In the genomic region with DNA sequence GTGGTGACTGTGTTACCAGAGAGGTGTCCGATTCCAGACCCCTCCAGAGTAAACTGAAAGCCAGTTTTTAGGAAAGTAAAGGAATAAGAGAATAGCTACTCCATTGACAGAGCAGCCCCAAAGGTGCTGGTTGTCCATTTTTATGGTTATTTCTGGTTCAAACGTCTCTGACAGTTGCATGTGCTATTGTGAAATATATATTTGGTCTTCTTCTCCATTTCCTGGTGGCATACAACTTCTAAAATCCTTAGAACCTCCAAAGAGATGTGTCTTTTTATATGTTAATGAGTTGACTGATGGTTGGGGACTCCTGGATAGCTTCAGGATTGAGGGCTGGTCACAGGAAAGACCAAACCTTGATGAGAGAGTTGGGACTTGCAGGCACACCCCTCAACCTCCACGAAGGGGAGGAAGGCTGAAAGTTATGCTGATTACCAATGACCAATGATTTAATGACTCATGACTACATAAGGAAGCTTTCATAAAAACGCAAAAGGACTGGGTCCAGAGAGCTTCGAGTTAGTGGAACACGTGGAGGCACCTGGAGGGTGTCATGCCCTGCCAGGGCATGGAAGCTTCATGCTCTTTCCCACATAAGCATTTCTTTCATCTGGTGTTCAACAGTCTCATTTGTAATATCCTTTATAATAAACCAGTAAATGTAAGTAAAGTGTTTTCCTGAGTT, we compare ENCODE assay signal across 11 cellular contexts.
A peak's percentile ranks its signal among the peaks of the same experiment; 100 is the strongest.
DNase-seq lines count a peak whose midpoint lies in the region; ATAC-seq and TF ChIP-seq lines count a peak whose summit lies in the region.
"Had no signal": no experiment of that assay in that cellular context is flagged by ENCODE, and none has a peak within 500 bp of the region (broad histone marks: within the 10 kb centered on the region; RNA-seq: fewer than 3 reads in every experiment).

No MANE protein-coding gene starts in this region.

- H3K23ac ChIP-seq in IMR-90 (ENCODE audit: low read depth, low read length): peak overlapping the region; percentile 63; the same call in 1 of the 2 replicates

- no peak overlapping the region for H2BK5ac ChIP-seq in IMR-90 (ENCODE audit: low read depth, low read length, poor library complexity, severe bottlenecking)

- H2AFZ ChIP-seq in IMR-90 (replicated peaks; ENCODE audit: low read length, poor library complexity): peak overlapping the region; percentile 47

- H3K18ac ChIP-seq in IMR-90 (ENCODE audit: low read depth, low read length): no peak overlapping the region

- intact Hi-C loops in IMR-90 (cut with micrococcal nuclease): no loop called here
- intact Hi-C loops in gastrocnemius medialis (cut with DNase I; ENCODE audit: low total_unique reads): no loop called here

- no peaks in the 10 kb centered on the region for H3K9me3 ChIP-seq in IMR-90 (ENCODE audit: control insufficient read depth, insufficient read depth, low read length)
- H3K9me3 ChIP-seq in gastrocnemius medialis: no peaks in the 10 kb centered on the region
- H3K9me3 ChIP-seq: right atrium auricular region had no signal

- H2BK15ac ChIP-seq in IMR-90 (ENCODE audit: low read depth, low read length): no peak overlapping the region

- no peaks in the 10 kb centered on the region for H3K27me3 ChIP-seq in IMR-90 (ENCODE audit: control insufficient read depth, insufficient read depth, low read length)
- peaks cover 8 to 20% (median 9%) of the 10 kb centered on the region in 3 donors for H3K27me3 ChIP-seq in gastrocnemius medialis
- H3K27me3 ChIP-seq: right atrium auricular region had no signal

- TF ChIP-seq CTCF in IMR-90 (conservative IDR thresholded peaks at IDR 0.05; ENCODE audit: low read depth, low read length) (no peak), epithelial cell of esophagus (IDR thresholded peaks at IDR 0.05; ENCODE audit: insufficient read depth, low read depth, low read length, missing control alignments) (no peak), gastrocnemius medialis (IDR thresholded peaks at IDR 0.05 in 4 of 5, conservative IDR thresholded peaks at IDR 0.05 in 1 of 5) (no peak)

- DNase-seq in DMS79 treated with DMSO at 0.1 percent for 48 hours (lab: John Stamatoyannopoulos, UW): peak; percentile 21
- no peak for DNase-seq in DMS79 (lab: John Stamatoyannopoulos, UW)
- DNase-seq in IMR-90: no peak
- peak; percentile 55 for DNase-seq in epithelial cell of esophagus (ENCODE audit: low read depth)
- DNase-seq in renal cortical epithelial cell (ENCODE audit: low read depth): peak; percentile 13
- DNase-seq in gastrocnemius medialis: no peak
- DNase-seq in GDM1 (lab: John Stamatoyannopoulos, UW): no peak
- DNase-seq in NCI-H2196 (lab: John Stamatoyannopoulos, UW; ENCODE audit: unreplicated experiment): no peak

- H3K9me1 ChIP-seq in IMR-90 (ENCODE audit: insufficient read depth, low read length): no peaks in the 10 kb centered on the region

- H3K79me1 ChIP-seq in IMR-90 (ENCODE audit: low read depth in 1 of 2, low read length in 2 of 2): no peaks in the 10 kb centered on the region

- no CpG with 5 or more reads among the region's 6 CpGs for WGBS in IMR-90 (ENCODE audit: extremely low coverage in 2 of 2, insufficient read length in 1 of 2), 2 experiments

- H3K4me1 ChIP-seq in IMR-90 (ENCODE audit: control insufficient read depth, insufficient read depth, low read length) (no peaks in the 10 kb centered on the region), gastrocnemius medialis (no peaks in the 10 kb centered on the region)
- H3K4me1 ChIP-seq: right atrium auricular region had no signal

- no peak overlapping the region for H2AK9ac ChIP-seq in IMR-90 (replicated peaks; ENCODE audit: low read depth, low read length, poor library complexity)

- no peaks in the 10 kb centered on the region for H4K20me1 ChIP-seq in IMR-90 (ENCODE audit: insufficient read depth, low read length)

- no peak overlapping the region for H4K5ac ChIP-seq in IMR-90 (ENCODE audit: low read depth, low read length)

- no peak for TF ChIP-seq RAD21 in IMR-90 (IDR thresholded peaks at IDR 0.05; ENCODE audit: low read length)

- dilution Hi-C loops in IMR-90 (cut with HindIII; ENCODE audit: low sequenced_read_pairs, unreplicated experiment): no loop called here

- CTCF ChIA-PET in IMR-90 (lab: Yijun Ruan, JAX): no interaction called here

- POLR2A ChIA-PET in IMR-90 (lab: Charles Lee; ENCODE audit: unreplicated experiment): no interaction called here

- TF ChIP-seq POLR2A in IMR-90 (IDR thresholded peaks at IDR 0.05; ENCODE audit: low read depth, low read length) (no peak), gastrocnemius medialis (IDR thresholded peaks at IDR 0.05) (no peak)

- H3K14ac ChIP-seq in IMR-90 (replicated peaks; ENCODE audit: low read depth, low read length): no peak overlapping the region

- H3K56ac ChIP-seq in IMR-90 (ENCODE audit: extremely low read depth, insufficient read depth, low read length): no peak overlapping the region

- H4K8ac ChIP-seq in IMR-90 (ENCODE audit: low read depth in 2 of 2, low read length in 2 of 2): no peak overlapping the region

- no peak overlapping the region for H3K27ac ChIP-seq in IMR-90 (ENCODE audit: insufficient read depth, low read length)
- no peak overlapping the region for H3K27ac ChIP-seq in gastrocnemius medialis
- H3K27ac ChIP-seq: 22Rv1, right atrium auricular region, VCaP had no signal

- ATAC-seq in IMR-90 (ENCODE audit: low read depth): no peak
- ATAC-seq in gastrocnemius medialis: no peak

- in situ Hi-C loops in IMR-90 (cut with MboI; ENCODE audit: low sequenced_read_pairs): no loop called here
- in situ Hi-C loops in gastrocnemius medialis (cut with MboI; ENCODE audit: low sequenced_read_pairs in 4 of 4): no loop called here

- H3K4me3 ChIP-seq in IMR-90 (ENCODE audit: insufficient read depth, low read depth, low read length) (peak overlapping the region; percentile 9; the same call in 1 of the 2 replicates), epithelial cell of esophagus (ENCODE audit: low read length) (peak overlapping the region; percentile 23), gastrocnemius medialis (peak overlapping the region in 2 of 4 donors; percentile 36 to 40)

- no TSS peak for BruUV-seq in IMR-90 (replicated peaks; lab: Mats Ljungman, UMichigan)

- H3K9ac ChIP-seq in IMR-90 (ENCODE audit: low read depth, low read length): no peak overlapping the region

- H4K91ac ChIP-seq in IMR-90 (ENCODE audit: insufficient read depth, low read depth, low read length): no peak overlapping the region

- no peak overlapping the region for H2BK120ac ChIP-seq in IMR-90 (ENCODE audit: low read depth, low read length)

- H3K4me2 ChIP-seq in IMR-90 (ENCODE audit: low read depth, low read length): peak overlapping the region; percentile 65

- no peak overlapping the region for H3K4ac ChIP-seq in IMR-90 (ENCODE audit: low read depth, low read length)

- no peaks in the 10 kb centered on the region for H3K36me3 ChIP-seq in IMR-90 (ENCODE audit: control insufficient read depth, insufficient read depth, low read length)
- H3K36me3 ChIP-seq in gastrocnemius medialis: no peaks in the 10 kb centered on the region
- H3K36me3 ChIP-seq: right atrium auricular region had no signal

- no peak overlapping the region for H2AK5ac ChIP-seq in IMR-90 (ENCODE audit: low read depth, low read length)

- no peak overlapping the region for H2BK20ac ChIP-seq in IMR-90 (ENCODE audit: low read depth, low read length)

TF ChIP-seq in IMR-90, 13 proteins besides CTCF, POLR2A, EP300 and RAD21:
- no peak for TF ChIP-seq CHD1 (IDR thresholded peaks at IDR 0.05; ENCODE audit: low read depth, low read length)
- peak; percentile 58 for TF ChIP-seq CEBPB (IDR thresholded peaks at IDR 0.05; ENCODE audit: low read depth, low read length)

Comparison
In these comparisons a context has a peak if more than half of its experiments do, and no peak if none do; other contexts are left out.
1. DNase-seq: peak in DMS79 treated with DMSO at 0.1 percent for 48 hours (single experiment), epithelial cell of esophagus (single experiment) and renal cortical epithelial cell (single experiment); none in DMS79 (single experiment), IMR-90 (single experiment), gastrocnemius medialis (0 of 2), GDM1 (single experiment) and NCI-H2196 (single experiment).